ENCODE assay signal across 16 cellular contexts in genomic region chr4:89641367-89641687, GRCh38.
DNase-seq lines count a peak whose midpoint lies in the region; FAIRE-seq and TF ChIP-seq lines count a peak whose summit lies in the region.
"Had no signal": no experiment of that assay in that cellular context is flagged by ENCODE, and none has a peak within 500 bp of the region (broad histone marks: within the 10 kb centered on the region; RNA-seq: fewer than 3 reads in every experiment).

No MANE protein-coding gene starts in this region.

- in situ Hi-C loops in mammary epithelial cell (cut with MboI; ENCODE audit: low sequenced_read_pairs in 2 of 2): no loop called here
- in situ Hi-C loops in astrocyte of the cerebellum (cut with HindIII; ENCODE audit: low sequenced_read_pairs): no loop called here

- no peaks in the 10 kb centered on the region for H3K9me1 ChIP-seq in keratinocyte (ENCODE audit: control insufficient read depth, extremely low read depth, insufficient read depth, low read length)

- H3K4me3 ChIP-seq in mammary epithelial cell (replicated peaks in 1 of 3; ENCODE audit: insufficient read depth in 1 of 3, low read depth in 2 of 3, low read length in 3 of 3): no peak overlapping the region
- peak overlapping the region; percentile 17 for H3K4me3 ChIP-seq in astrocyte of the cerebellum (ENCODE audit: low read depth, low read length)
- H3K4me3 ChIP-seq in keratinocyte (ENCODE audit: control insufficient read depth in 2 of 3, extremely low read depth in 1 of 3, insufficient read depth in 2 of 3, low read depth in 1 of 3, low read length in 3 of 3): no peak overlapping the region
- peak overlapping the region; percentile 44 for H3K4me3 ChIP-seq in smooth muscle cell
- H3K4me3 ChIP-seq: colonic mucosa, suprapubic skin had no signal

- no peak for DNase-seq in mammary epithelial cell
- no peak for DNase-seq in MCF 10A (ENCODE audit: unreplicated experiment)
- DNase-seq in astrocyte of the cerebellum (ENCODE audit: low read depth): no peak
- DNase-seq in keratinocyte (ENCODE audit: low read depth, low spot score): no peak
- no peak for DNase-seq in smooth muscle cell (lab: John Stamatoyannopoulos, UW; ENCODE audit: unreplicated experiment)
- DNase-seq in activated T-cell treated with anti-CD3 and anti-CD28 coated beads, Interleukin-2, amount 50 U/mL, for 1 hour: no peak
- no peak for DNase-seq in NCI-H1417 treated with DMSO at 0.1 percent for 48 hours (lab: John Stamatoyannopoulos, UW)
- DNase-seq in nucleus accumbens (lab: John Stamatoyannopoulos, UW): no peak
- DNase-seq: activated CD8-positive, alpha-beta memory T cell treated with anti-CD3 and anti-CD28 coated beads for 24 hours; CD8-positive, alpha-beta memory T cell; GOT3; NCI-H1930; NCI-H526 treated with DMSO at 0.1 percent for 48 hours had no signal

- no peaks in the 10 kb centered on the region for H3K27me3 Mint-ChIP-seq in MCF 10A (ENCODE audit: insufficient read depth, unreplicated experiment)

- no peaks in the 10 kb centered on the region for H3K79me2 ChIP-seq in mammary epithelial cell (ENCODE audit: insufficient read depth, low read length)
- H3K79me2 ChIP-seq in keratinocyte (ENCODE audit: control insufficient read depth, insufficient read depth, low read length): no peaks in the 10 kb centered on the region
- H3K79me2 ChIP-seq in smooth muscle cell (ENCODE audit: low read depth): no peaks in the 10 kb centered on the region

- H3K27me3 ChIP-seq in mammary epithelial cell (ENCODE audit: insufficient read depth, low read length): peaks cover 4% of the 10 kb centered on the region
- no peaks in the 10 kb centered on the region for H3K27me3 ChIP-seq in keratinocyte (ENCODE audit: control insufficient read depth, extremely low read depth, insufficient read depth, low read length)
- H3K27me3 ChIP-seq in smooth muscle cell (ENCODE audit: low read depth): no peaks in the 10 kb centered on the region
- H3K27me3 ChIP-seq: colonic mucosa, heart right ventricle, suprapubic skin had no signal

- no peaks in the 10 kb centered on the region for H4K20me1 ChIP-seq in mammary epithelial cell (ENCODE audit: insufficient read depth, low read length)
- no peaks in the 10 kb centered on the region for H4K20me1 ChIP-seq in keratinocyte (ENCODE audit: control insufficient read depth, extremely low read depth, insufficient read depth, low read length)
- no peaks in the 10 kb centered on the region for H4K20me1 ChIP-seq in smooth muscle cell (ENCODE audit: low read depth)

- H3K4me1 ChIP-seq in mammary epithelial cell (ENCODE audit: insufficient read depth, low read length) (no peaks in the 10 kb centered on the region), keratinocyte (ENCODE audit: control insufficient read depth, extremely low read depth, insufficient read depth, low read length) (no peaks in the 10 kb centered on the region), smooth muscle cell (ENCODE audit: low read depth) (peaks cover 6% of the 10 kb centered on the region)
- H3K4me1 ChIP-seq: colonic mucosa, heart right ventricle had no signal

- no peaks in the 10 kb centered on the region for H3K9me3 ChIP-seq in mammary epithelial cell (replicated peaks; ENCODE audit: insufficient read depth, low read length)
- no peaks in the 10 kb centered on the region for H3K9me3 ChIP-seq in keratinocyte (ENCODE audit: control insufficient read depth, low read depth, low read length)
- no peaks in the 10 kb centered on the region for H3K9me3 ChIP-seq in smooth muscle cell (replicated peaks; ENCODE audit: low read depth)
- H3K9me3 ChIP-seq: colonic mucosa, heart right ventricle, suprapubic skin had no signal

- WGBS in mammary epithelial cell (ENCODE audit: low coverage, missing lambda C conversion rate): 81% methylated on average over 6 of the region's 6 CpGs
- WGBS in smooth muscle cell (ENCODE audit: low lambda C conversion rate): 27% methylated on average over 6 of the region's 6 CpGs

- dilution Hi-C loops in mammary epithelial cell (cut with HindIII; ENCODE audit: low sequenced_read_pairs) (no loop called here), keratinocyte (cut with MboI; ENCODE audit: extremely low pct_ligation_motif_present, low sequenced_read_pairs) (no loop called here)

- H3F3A ChIP-seq in smooth muscle cell (ENCODE audit: low read depth): no peaks in the 10 kb centered on the region

- no peaks in the 10 kb centered on the region for H3K36me3 ChIP-seq in mammary epithelial cell (ENCODE audit: insufficient read depth, low read length)
- H3K36me3 ChIP-seq in keratinocyte (ENCODE audit: control insufficient read depth in 2 of 2, extremely low read depth in 1 of 2, insufficient read depth in 2 of 2, low read length in 2 of 2): no peaks in the 10 kb centered on the region
- H3K36me3 ChIP-seq in smooth muscle cell (ENCODE audit: low read depth): no peaks in the 10 kb centered on the region
- H3K36me3 ChIP-seq: colonic mucosa, heart right ventricle, suprapubic skin had no signal

- H3K9me3 Mint-ChIP-seq in MCF 10A (ENCODE audit: unreplicated experiment): no peaks in the 10 kb centered on the region
- H3K9me3 Mint-ChIP-seq: CD8-positive, alpha-beta memory T cell had no signal

- H3K36me3 Mint-ChIP-seq in MCF 10A (ENCODE audit: insufficient read depth, unreplicated experiment): no peaks in the 10 kb centered on the region
- H3K36me3 Mint-ChIP-seq: CD8-positive, alpha-beta memory T cell had no signal

- H3K27ac ChIP-seq in mammary epithelial cell (ENCODE audit: insufficient read depth, low read depth, low read length) (no peak overlapping the region), keratinocyte (ENCODE audit: control insufficient read depth, insufficient read depth, low read length) (no peak overlapping the region), smooth muscle cell (ENCODE audit: low read depth) (no peak overlapping the region)
- H3K27ac ChIP-seq: colonic mucosa, heart right ventricle, suprapubic skin had no signal

- H3K4me1 Mint-ChIP-seq in MCF 10A (ENCODE audit: insufficient read depth, unreplicated experiment): no peaks in the 10 kb centered on the region
- H3K4me1 Mint-ChIP-seq: CD8-positive, alpha-beta memory T cell had no signal

- BruUV-seq in mammary epithelial cell (replicated peaks; lab: Mats Ljungman, UMichigan): no TSS peak
- BruUV-seq in MCF 10A (replicated peaks; lab: Mats Ljungman, UMichigan): no TSS peak

- H3K27ac Mint-ChIP-seq in MCF 10A (ENCODE audit: low read depth, unreplicated experiment): no peak overlapping the region
- H3K27ac Mint-ChIP-seq: CD8-positive, alpha-beta memory T cell had no signal

- intact Hi-C loops in mammary epithelial cell (cut with micrococcal nuclease) (no loop called here), MCF 10A (cut with micrococcal nuclease) (no loop called here)

- POLR2A ChIA-PET in MCF 10A (lab: Yijun Ruan, JAX): no interaction called here

- no peak overlapping the region for H3K4me2 ChIP-seq in mammary epithelial cell (ENCODE audit: insufficient read depth, low read depth, low read length)
- no peak overlapping the region for H3K4me2 ChIP-seq in keratinocyte (ENCODE audit: control insufficient read depth, extremely low read depth, insufficient read depth, low read depth, low read length)
- peak overlapping the region; percentile 88 for H3K4me2 ChIP-seq in smooth muscle cell

- TF ChIP-seq CTCF in mammary epithelial cell (conservative IDR thresholded peaks at IDR 0.05 in 1 of 2, IDR thresholded peaks at IDR 0.05 in 1 of 2; ENCODE audit: extremely low read depth in 1 of 2, insufficient read depth in 1 of 2, low read depth in 1 of 2, low read length in 2 of 2) (no peak), MCF 10A (IDR thresholded peaks at IDR 0.05; ENCODE audit: unreplicated experiment) (no peak), astrocyte of the cerebellum (IDR thresholded peaks at IDR 0.05; ENCODE audit: low read depth, low read length, missing control alignments) (no peak), keratinocyte (optimal IDR thresholded peaks at IDR 0.05 in 1 of 3, IDR thresholded peaks at IDR 0.05 in 1 of 3, conservative IDR thresholded peaks at IDR 0.05 in 1 of 3; ENCODE audit: extremely low read depth in 1 of 3, insufficient read depth in 2 of 3, low read length in 3 of 3) (no peak), smooth muscle cell (IDR thresholded peaks at IDR 0.05; ENCODE audit: borderline replicate concordance, insufficient read depth, poor library complexity, severe bottlenecking) (no peak)

- no peak for FAIRE-seq in keratinocyte (lab: Jason Lieb, UNC)

- CTCF ChIA-PET in mammary epithelial cell (lab: Charles Lee; ENCODE audit: low non-redundant PET) (no interaction called here), MCF 10A (lab: Yijun Ruan, JAX) (interaction anchor here (1.0 to 1.1 kb wide), 3 partner anchors 16 to 159 kb away, joined by 3 to 4 read pairs (median 4); no protein-coding TSS in a partner anchor)

- H3K9ac ChIP-seq in mammary epithelial cell (ENCODE audit: insufficient read depth, low read length) (no peak overlapping the region), keratinocyte (ENCODE audit: control insufficient read depth, extremely low read depth, insufficient read depth, low read length) (no peak overlapping the region), smooth muscle cell (ENCODE audit: low read depth) (no peak overlapping the region)

- peak overlapping the region; percentile 51 for H2AFZ ChIP-seq in mammary epithelial cell (ENCODE audit: low read depth, low read length)
- H2AFZ ChIP-seq in keratinocyte (ENCODE audit: control insufficient read depth, low read length): peak overlapping the region; percentile 74
- peak overlapping the region; percentile 91 for H2AFZ ChIP-seq in smooth muscle cell (ENCODE audit: low read depth)

- no peak overlapping the region for H3K4me3 Mint-ChIP-seq in MCF 10A (ENCODE audit: unreplicated experiment)
- H3K4me3 Mint-ChIP-seq: CD8-positive, alpha-beta memory T cell had no signal

Comparison
In these comparisons a context has a peak if more than half of its experiments do, and no peak if none do; other contexts are left out.
1. H3K4me3 ChIP-seq: peak in astrocyte of the cerebellum (single experiment) and smooth muscle cell (single experiment); none in mammary epithelial cell (0 of 3) and keratinocyte (0 of 3).
2. Peak in every context shown above with its lines, with median percentiles within 50 percentile points of each other: H2AFZ ChIP-seq.